ENCODE assay signal across 17 cellular contexts in the genomic region with DNA sequence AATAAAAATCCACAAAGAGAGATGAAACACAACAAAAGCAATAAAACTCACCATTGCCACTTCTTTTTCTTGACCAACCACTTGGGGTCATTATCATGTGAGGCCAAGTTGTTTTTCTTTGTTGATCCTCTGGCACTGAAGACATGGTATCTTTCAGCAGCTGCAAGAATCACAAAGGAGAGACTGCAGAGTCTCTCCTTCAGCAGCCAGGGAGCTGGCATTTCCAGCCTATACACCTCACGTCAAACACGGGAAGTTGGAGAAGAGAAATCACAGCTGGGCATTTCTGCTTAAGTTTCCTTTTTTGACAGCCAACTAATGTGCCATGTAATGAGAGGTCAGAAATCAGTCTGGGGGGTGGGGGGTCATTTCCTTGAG. TPM values are rescaled to one million over a fixed set of nuclear protein-coding genes. Genes with fewer than 3 reads are reported as not detected.
DNase-seq lines count a peak whose midpoint lies in the region; ATAC-seq and TF ChIP-seq lines count a peak whose summit lies in the region.
"Had no signal": no experiment of that assay in that cellular context is flagged by ENCODE, and none has a peak within 500 bp of the region (broad histone marks: within the 10 kb centered on the region; RNA-seq: fewer than 3 reads in every experiment).

No MANE protein-coding gene starts in this region.

- H3K36me3 ChIP-seq in BE2C (no peaks in the 10 kb centered on the region), mesenchymal stem cell (ENCODE audit: control insufficient read depth in 1 of 2, insufficient read depth in 2 of 2, low read depth in 1 of 2, low read length in 2 of 2) (no peaks in the 10 kb centered on the region)
- H3K36me3 ChIP-seq: HAP-1 had no signal

- DNase-seq in BE2C (peak; percentile 28), NCI-H2171 treated with DMSO at 0.1 percent for 48 hours (lab: John Stamatoyannopoulos, UW) (peak; percentile 78), WTC11 (ENCODE audit: low spot score) (no peak), mesenchymal stem cell (no peak), GM13977 (ENCODE audit: low spot score) (no peak)
- DNase-seq: 8988T, EL, Kasumi-1, NCI-H1105, NCI-H2227 treated with DMSO at 0.1 percent for 48 hours, SIG-M5 had no signal

- no peak overlapping the region for H3K4me2 ChIP-seq in mesenchymal stem cell (ENCODE audit: low read length, poor library complexity, severe bottlenecking)

- no peak overlapping the region for H3K18ac ChIP-seq in mesenchymal stem cell (ENCODE audit: low read depth in 1 of 2, low read length in 2 of 2)

- ATAC-seq in WTC11: peak; percentile 45
- no peak for ATAC-seq in GM21786 (IDR thresholded peaks at IDR 0.05; ENCODE audit: unreplicated experiment)
- ATAC-seq in esophagus mucosa: no peak
- ATAC-seq in GM21717 (IDR thresholded peaks at IDR 0.05; ENCODE audit: unreplicated experiment): no peak
- ATAC-seq: GM12878 had no signal

- no peak overlapping the region for H3K4me3 Mint-ChIP-seq in WTC11

- peak overlapping the region; percentile 51 for H2AK5ac ChIP-seq in mesenchymal stem cell (ENCODE audit: low read length, severe bottlenecking)

- peaks cover 5% of the 10 kb centered on the region for H3K9me3 ChIP-seq in BE2C
- H3K9me3 ChIP-seq in mesenchymal stem cell (ENCODE audit: control insufficient read depth, low read length): no peaks in the 10 kb centered on the region
- H3K9me3 ChIP-seq: HAP-1 had no signal

- no peaks in the 10 kb centered on the region for H3K79me1 ChIP-seq in mesenchymal stem cell (replicated peaks; ENCODE audit: low read length, poor library complexity, severe bottlenecking)

- peaks cover 7% of the 10 kb centered on the region for H3K4me1 ChIP-seq in BE2C
- H3K4me1 ChIP-seq in mesenchymal stem cell (ENCODE audit: control insufficient read depth, insufficient read depth, low read depth, low read length): peaks cover 2% of the 10 kb centered on the region

- H3K9me3 Mint-ChIP-seq in WTC11: peaks cover 12% of the 10 kb centered on the region

- H2AFZ ChIP-seq in mesenchymal stem cell (ENCODE audit: low read depth, low read length): no peak overlapping the region

- POLR2A ChIA-PET in WTC11 (lab: Charles Lee): no interaction called here

- H3K27ac Mint-ChIP-seq in WTC11: peak overlapping the region; percentile 49; the same call in 1 of the 2 replicates

- peaks cover 23% of the 10 kb centered on the region for H3K4me1 Mint-ChIP-seq in WTC11

- in situ Hi-C loops in GM13977 (cut with MboI; ENCODE audit: low pct_unique_long_range_greater_than_20kb, low sequenced_read_pairs, unreplicated experiment): no loop called here

- H2BK12ac ChIP-seq in mesenchymal stem cell (ENCODE audit: low read length in 2 of 2): peak overlapping the region in 1 of 2 experiments; percentile 11

- H3K14ac ChIP-seq in mesenchymal stem cell (ENCODE audit: low read length in 2 of 2): no peak overlapping the region

- TF ChIP-seq CTCF in BE2C (IDR thresholded peaks at IDR 0.05; ENCODE audit: low read depth, low read length) (no peak), WTC11 (IDR thresholded peaks at IDR 0.05) (no peak), GM13977 (IDR thresholded peaks at IDR 0.05; ENCODE audit: extremely low read depth, insufficient read depth, missing control alignments) (no peak)

- 90% methylated on average over 2 of the region's 2 CpGs for WGBS in mesenchymal stem cell

- H3K27me3 ChIP-seq in BE2C (no peaks in the 10 kb centered on the region), mesenchymal stem cell (ENCODE audit: control insufficient read depth in 1 of 2, insufficient read depth in 1 of 2, low read length in 2 of 2) (no peaks in the 10 kb centered on the region)

- H3K23ac ChIP-seq in mesenchymal stem cell (ENCODE audit: low read length in 2 of 2): no peak overlapping the region

- H2BK5ac ChIP-seq in mesenchymal stem cell (ENCODE audit: low read depth, low read length, poor library complexity, severe bottlenecking): no peak overlapping the region

- no peak overlapping the region for H4K91ac ChIP-seq in mesenchymal stem cell (ENCODE audit: low read length)

- no peak overlapping the region for H3K4me3 ChIP-seq in BE2C (ENCODE audit: low read depth, low read length)
- no peak overlapping the region for H3K4me3 ChIP-seq in mesenchymal stem cell (ENCODE audit: insufficient read depth in 1 of 2, low read depth in 1 of 2, low read length in 2 of 2)
- H3K4me3 ChIP-seq: GM12878, HAP-1 had no signal

- H2BK120ac ChIP-seq in mesenchymal stem cell (ENCODE audit: low read depth, low read length): no peak overlapping the region

- no peak overlapping the region for H4K8ac ChIP-seq in mesenchymal stem cell (ENCODE audit: low read length)

- H3K4ac ChIP-seq in mesenchymal stem cell (ENCODE audit: low read depth in 1 of 2, low read length in 2 of 2): no peak overlapping the region

- no peak overlapping the region for H2BK15ac ChIP-seq in mesenchymal stem cell (ENCODE audit: low read depth, poor library complexity, severe bottlenecking)

- peaks cover 4% of the 10 kb centered on the region for H3K27me3 Mint-ChIP-seq in WTC11 (ENCODE audit: low read depth)

- CTCF ChIA-PET in WTC11 (lab: Charles Lee): interaction anchor here (1.0 kb wide), 1 partner anchor 44 kb away, joined by 3 read pairs; no protein-coding TSS in a partner anchor

- H3K9ac ChIP-seq in mesenchymal stem cell (ENCODE audit: low read length): no peak overlapping the region

- peaks cover 14% of the 10 kb centered on the region for H3K36me3 Mint-ChIP-seq in WTC11

- no peak overlapping the region for H3K27ac ChIP-seq in mesenchymal stem cell (ENCODE audit: low read length, poor library complexity, severe bottlenecking)
- H3K27ac ChIP-seq: RWPE1 had no signal

TF ChIP-seq in WTC11, 78 proteins besides CTCF, POLR2A, EP300 and RAD21 (continues in another document):
- TF ChIP-seq, protein P1, sequence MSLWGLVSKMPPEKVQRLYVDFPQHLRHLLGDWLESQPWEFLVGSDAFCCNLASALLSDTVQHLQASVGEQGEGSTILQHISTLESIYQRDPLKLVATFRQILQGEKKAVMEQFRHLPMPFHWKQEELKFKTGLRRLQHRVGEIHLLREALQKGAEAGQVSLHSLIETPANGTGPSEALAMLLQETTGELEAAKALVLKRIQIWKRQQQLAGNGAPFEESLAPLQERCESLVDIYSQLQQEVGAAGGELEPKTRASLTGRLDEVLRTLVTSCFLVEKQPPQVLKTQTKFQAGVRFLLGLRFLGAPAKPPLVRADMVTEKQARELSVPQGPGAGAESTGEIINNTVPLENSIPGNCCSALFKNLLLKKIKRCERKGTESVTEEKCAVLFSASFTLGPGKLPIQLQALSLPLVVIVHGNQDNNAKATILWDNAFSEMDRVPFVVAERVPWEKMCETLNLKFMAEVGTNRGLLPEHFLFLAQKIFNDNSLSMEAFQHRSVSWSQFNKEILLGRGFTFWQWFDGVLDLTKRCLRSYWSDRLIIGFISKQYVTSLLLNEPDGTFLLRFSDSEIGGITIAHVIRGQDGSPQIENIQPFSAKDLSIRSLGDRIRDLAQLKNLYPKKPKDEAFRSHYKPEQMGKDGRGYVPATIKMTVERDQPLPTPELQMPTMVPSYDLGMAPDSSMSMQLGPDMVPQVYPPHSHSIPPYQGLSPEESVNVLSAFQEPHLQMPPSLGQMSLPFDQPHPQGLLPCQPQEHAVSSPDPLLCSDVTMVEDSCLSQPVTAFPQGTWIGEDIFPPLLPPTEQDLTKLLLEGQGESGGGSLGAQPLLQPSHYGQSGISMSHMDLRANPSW (CRISPR knock-in tag; conservative IDR thresholded peaks at IDR 0.05; ENCODE audit: low read depth): no peak
- TF ChIP-seq, protein P2, sequence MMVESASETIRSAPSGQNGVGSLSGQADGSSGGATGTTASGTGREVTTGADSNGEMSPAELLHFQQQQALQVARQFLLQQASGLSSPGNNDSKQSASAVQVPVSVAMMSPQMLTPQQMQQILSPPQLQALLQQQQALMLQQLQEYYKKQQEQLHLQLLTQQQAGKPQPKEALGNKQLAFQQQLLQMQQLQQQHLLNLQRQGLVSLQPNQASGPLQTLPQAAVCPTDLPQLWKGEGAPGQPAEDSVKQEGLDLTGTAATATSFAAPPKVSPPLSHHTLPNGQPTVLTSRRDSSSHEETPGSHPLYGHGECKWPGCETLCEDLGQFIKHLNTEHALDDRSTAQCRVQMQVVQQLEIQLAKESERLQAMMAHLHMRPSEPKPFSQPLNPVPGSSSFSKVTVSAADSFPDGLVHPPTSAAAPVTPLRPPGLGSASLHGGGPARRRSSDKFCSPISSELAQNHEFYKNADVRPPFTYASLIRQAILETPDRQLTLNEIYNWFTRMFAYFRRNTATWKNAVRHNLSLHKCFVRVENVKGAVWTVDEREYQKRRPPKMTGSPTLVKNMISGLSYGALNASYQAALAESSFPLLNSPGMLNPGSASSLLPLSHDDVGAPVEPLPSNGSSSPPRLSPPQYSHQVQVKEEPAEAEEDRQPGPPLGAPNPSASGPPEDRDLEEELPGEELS (CRISPR knock-in tag; IDR thresholded peaks at IDR 0.05): no peak
- TF ChIP-seq, protein P3, sequence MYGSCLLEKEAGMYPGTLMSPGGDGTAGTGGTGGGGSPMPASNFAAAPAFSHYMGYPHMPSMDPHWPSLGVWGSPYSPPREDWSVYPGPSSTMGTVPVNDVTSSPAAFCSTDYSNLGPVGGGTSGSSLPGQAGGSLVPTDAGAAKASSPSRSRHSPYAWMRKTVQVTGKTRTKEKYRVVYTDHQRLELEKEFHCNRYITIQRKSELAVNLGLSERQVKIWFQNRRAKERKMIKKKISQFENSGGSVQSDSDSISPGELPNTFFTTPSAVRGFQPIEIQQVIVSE (CRISPR knock-in tag; IDR thresholded peaks at IDR 0.05; ENCODE audit: borderline replicate concordance): no peak
- TF ChIP-seq PRRX2 (CRISPR knock-in tag; IDR thresholded peaks at IDR 0.05) (no peak), SOX15 (CRISPR knock-in tag; IDR thresholded peaks at IDR 0.05) (no peak), ZNF121 (CRISPR knock-in tag; IDR thresholded peaks at IDR 0.05) (no peak), NFE2L1 (CRISPR knock-in tag; IDR thresholded peaks at IDR 0.05) (no peak)
- TF ChIP-seq, protein P4, sequence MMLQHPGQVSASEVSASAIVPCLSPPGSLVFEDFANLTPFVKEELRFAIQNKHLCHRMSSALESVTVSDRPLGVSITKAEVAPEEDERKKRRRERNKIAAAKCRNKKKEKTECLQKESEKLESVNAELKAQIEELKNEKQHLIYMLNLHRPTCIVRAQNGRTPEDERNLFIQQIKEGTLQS (CRISPR knock-in tag; conservative IDR thresholded peaks at IDR 0.05): no peak
- TF ChIP-seq, protein P5, sequence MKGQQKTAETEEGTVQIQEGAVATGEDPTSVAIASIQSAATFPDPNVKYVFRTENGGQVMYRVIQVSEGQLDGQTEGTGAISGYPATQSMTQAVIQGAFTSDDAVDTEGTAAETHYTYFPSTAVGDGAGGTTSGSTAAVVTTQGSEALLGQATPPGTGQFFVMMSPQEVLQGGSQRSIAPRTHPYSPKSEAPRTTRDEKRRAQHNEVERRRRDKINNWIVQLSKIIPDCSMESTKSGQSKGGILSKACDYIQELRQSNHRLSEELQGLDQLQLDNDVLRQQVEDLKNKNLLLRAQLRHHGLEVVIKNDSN (CRISPR knock-in tag; IDR thresholded peaks at IDR 0.05): no peak

RNA-seq across cellular contexts. Expression of a gene that starts 28.3 kb away (rescaled TPM):
- polyA plus RNA-seq in BE2C (2012; ENCODE audit: insufficient read depth, insufficient read length, low read depth): 42.2 TPM
- 34.9 to 51.3 TPM (median 51.1 TPM) in 3 replicates for total RNA-seq in WTC11 (2021)
- polyA plus RNA-seq in mesenchymal stem cell (2013, experiment 1 of 2): 90.2 TPM
- polyA plus RNA-seq in mesenchymal stem cell (2013, experiment 2 of 2): 90.9 TPM
- total RNA-seq in esophagus mucosa: 102 TPM

Comparison
In these comparisons a context has a peak if more than half of its experiments do, and no peak if none do; other contexts are left out.
1. DNase-seq: peak in BE2C (single experiment) and NCI-H2171 treated with DMSO at 0.1 percent for 48 hours (single experiment); none in WTC11 (single experiment), mesenchymal stem cell (single experiment) and GM13977 (single experiment).